11 cellular contexts compared by ENCODE assay signal in the genomic region with DNA sequence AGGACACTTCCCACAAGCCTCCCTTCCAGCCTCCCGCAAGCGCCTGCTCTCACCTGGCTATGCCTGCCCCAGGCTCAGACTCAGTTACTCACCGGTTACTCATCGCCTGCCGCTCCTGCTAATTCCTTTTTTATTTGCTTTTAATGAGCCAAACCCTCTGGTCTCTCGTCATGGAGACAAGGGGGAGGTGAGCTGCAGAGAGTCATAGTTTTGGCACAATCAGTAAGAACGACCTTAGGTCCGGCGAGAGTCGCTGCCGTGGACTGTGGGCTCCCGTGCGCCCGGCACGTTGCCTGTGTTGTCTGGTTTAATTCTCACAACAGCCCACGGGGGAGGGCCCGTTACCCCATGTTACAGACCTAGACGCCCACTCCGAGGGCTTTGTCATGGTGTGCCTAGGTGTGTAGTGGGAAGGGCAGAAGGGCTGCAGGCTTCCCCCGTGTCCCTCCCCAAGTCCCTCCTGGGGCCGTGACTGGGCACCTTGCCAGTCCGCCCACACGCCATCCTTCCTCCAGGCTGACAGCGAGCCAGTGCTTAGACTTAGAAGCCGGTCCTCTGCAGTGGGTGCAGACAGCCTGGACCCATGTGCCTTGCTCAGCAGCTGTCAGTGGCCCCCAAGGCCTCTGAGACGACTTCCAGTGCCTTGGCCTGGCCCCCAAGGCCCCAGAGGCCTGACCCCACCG. TPM values are rescaled to one million over a fixed set of nuclear protein-coding genes. Genes with fewer than 3 reads are reported as not detected.
A peak's percentile ranks its signal among the peaks of the same experiment; 100 is the strongest.
DNase-seq lines count a peak whose midpoint lies in the region; ATAC-seq and TF ChIP-seq lines count a peak whose summit lies in the region.
"Had no signal": no experiment of that assay in that cellular context is flagged by ENCODE, and none has a peak within 500 bp of the region (broad histone marks: within the 10 kb centered on the region; RNA-seq: fewer than 3 reads in every experiment).

No MANE protein-coding gene starts in this region.

- CTCF ChIA-PET in AG04449 (lab: Yijun Ruan, JAX), result no interaction called here
- CTCF ChIA-PET in HCT116 (lab: Charles Lee), result no interaction called here

- ATAC-seq in HCT116 (peak; percentile 89), HG03139 (IDR thresholded peaks at IDR 0.05; ENCODE audit: unreplicated experiment) (no peak)

- peaks cover 26% of the 10 kb centered on the region for H3K27me3 ChIP-seq in HCT116 (ENCODE audit: insufficient read depth, low read length)
- peaks cover 73% of the 10 kb centered on the region for H3K27me3 ChIP-seq in adipocyte (replicated peaks; ENCODE audit: control insufficient read depth, insufficient read depth, low read length)
- no peaks in the 10 kb centered on the region for H3K27me3 ChIP-seq in kidney epithelial cell (ENCODE audit: control insufficient read depth, insufficient read depth, low read length)

- H3K9ac ChIP-seq in HCT116 (ENCODE audit: low read length) (peak overlapping the region; percentile 62), adipocyte (ENCODE audit: low read length) (no peak overlapping the region)

- H3K27ac ChIP-seq in HCT116 (ENCODE audit: low read depth, low read length), result peak overlapping the region; percentile 45
- H3K27ac ChIP-seq: esophagus muscularis mucosa, tibial artery had no signal

- TF ChIP-seq CTCF in AG04449 (IDR thresholded peaks at IDR 0.05; ENCODE audit: insufficient read depth, low read length, missing control alignments) (no peak), HCT116 (IDR thresholded peaks at IDR 0.05 in 2 of 3, conservative IDR thresholded peaks at IDR 0.05 in 1 of 3; ENCODE audit: borderline replicate concordance in 1 of 3, insufficient read depth in 1 of 3, low read depth in 2 of 3, low read length in 2 of 3) (no peak), kidney epithelial cell (IDR thresholded peaks at IDR 0.05; ENCODE audit: insufficient read depth, low read length, poor library complexity, severe bottlenecking) (no peak)

- POLR2A ChIA-PET in AG04449 (lab: Yijun Ruan, JAX) (interaction anchor here (0.6 kb wide), 1 partner anchor 37 kb away, joined by 3 read pairs; no protein-coding TSS in a partner anchor), HCT116 (lab: Charles Lee) (no interaction called here)

- peak overlapping the region; percentile 43 for H3K4me3 ChIP-seq in AG04449 (ENCODE audit: low read depth, low read length)
- peak overlapping the region; percentile 23 to 53 for H3K4me3 ChIP-seq in HCT116 (replicated peaks in 1 of 2; ENCODE audit: low read depth in 1 of 2, low read length in 2 of 2)
- no peak overlapping the region for H3K4me3 ChIP-seq in adipocyte (ENCODE audit: low read length)
- no peak overlapping the region for H3K4me3 ChIP-seq in kidney epithelial cell (ENCODE audit: low read depth, low read length)
- H3K4me3 ChIP-seq: esophagus muscularis mucosa, tibial artery had no signal

- TF ChIP-seq POLR2A in HCT116 (IDR thresholded peaks at IDR 0.05; ENCODE audit: borderline replicate concordance, extremely low read depth, insufficient read depth, insufficient read length), result no peak

- RAD21 ChIA-PET in HCT116 (lab: Charles Lee; ENCODE audit: low non-redundant PET in 1 of 2, low total read pairs in 2 of 2, uncharacterized antibody in 2 of 2, unreplicated experiment in 2 of 2), result interaction anchor here in 1 of 2 experiments (0.6 kb wide), 1 partner anchor 33 kb away, joined by 4 read pairs; no protein-coding TSS in a partner anchor

- no peaks in the 10 kb centered on the region for H4K20me1 ChIP-seq in HCT116 (ENCODE audit: insufficient read depth)

- H3K9me2 ChIP-seq in HCT116 (ENCODE audit: insufficient read depth), result no peaks in the 10 kb centered on the region

- DNase-seq in AG04449 (ENCODE audit: low read depth, low spot score), result peak; percentile 76
- peak; percentile 93 for DNase-seq in HCT116 (ENCODE audit: low read depth, low spot score)
- peak; percentile 58 for DNase-seq in adipocyte (ENCODE audit: low read depth)
- peak; percentile 95 for DNase-seq in kidney epithelial cell (ENCODE audit: low read depth)
- DNase-seq in activated T-cell treated with anti-CD3 and anti-CD28 coated beads for 4 hours, result no peak
- no peak for DNase-seq in KG1 (lab: John Stamatoyannopoulos, UW)
- no peak for DNase-seq in stimulated activated CD4-positive, alpha-beta T cell treated with anti-CD3 and anti-CD28 coated beads, Interleukin-12 subunit alpha, Interleukin-12 subunit beta, amount 100 ng/mL, for 4 hours
- DNase-seq: NCI-H146, tibial artery had no signal

- no peak overlapping the region for H2AFZ ChIP-seq in HCT116 (ENCODE audit: low read depth, low read length, poor library complexity, severe bottlenecking)

- no TSS peak for BruUV-seq in HCT116 (replicated peaks; lab: Mats Ljungman, UMichigan)

- peaks cover 17 to 25% of the 10 kb centered on the region in 2 experiments for H3K4me1 ChIP-seq in HCT116 (ENCODE audit: control insufficient read depth in 1 of 2, insufficient read depth in 2 of 2, low read length in 2 of 2)
- H3K4me1 ChIP-seq in adipocyte (ENCODE audit: control insufficient read depth, insufficient read depth, low read length), result peaks cover 6% of the 10 kb centered on the region

- H3K4me2 ChIP-seq in HCT116 (ENCODE audit: low read length), result peak overlapping the region; percentile 95

- no peak for TF ChIP-seq RAD21 in HCT116 (IDR thresholded peaks at IDR 0.05; ENCODE audit: low read depth)

- H3K79me2 ChIP-seq in HCT116 (ENCODE audit: insufficient read depth, low read length), result no peaks in the 10 kb centered on the region

- intact Hi-C loops in HCT116 (cut with micrococcal nuclease), result no loop called here

- H3K9me3 ChIP-seq in HCT116 (ENCODE audit: control insufficient read depth in 1 of 2, insufficient read depth in 1 of 2, low read depth in 1 of 2, low read length in 2 of 2) (no peaks in the 10 kb centered on the region), adipocyte (ENCODE audit: control insufficient read depth, low read length) (no peaks in the 10 kb centered on the region)
- H3K9me3 ChIP-seq: tibial artery had no signal

- H3K36me3 ChIP-seq in HCT116 (ENCODE audit: control insufficient read depth in 1 of 2, insufficient read depth in 2 of 2, low read length in 2 of 2), result no peaks in the 10 kb centered on the region
- no peaks in the 10 kb centered on the region for H3K36me3 ChIP-seq in adipocyte (ENCODE audit: control insufficient read depth, insufficient read depth, low read length, severe bottlenecking)
- no peaks in the 10 kb centered on the region for H3K36me3 ChIP-seq in kidney epithelial cell (ENCODE audit: control insufficient read depth, insufficient read depth, low read length)
- H3K36me3 ChIP-seq: esophagus muscularis mucosa, tibial artery had no signal

TF ChIP-seq in HCT116, 20 proteins besides CTCF, POLR2A, EP300 and RAD21 (continues in another document):
- TF ChIP-seq ELF1 (IDR thresholded peaks at IDR 0.05; ENCODE audit: borderline replicate concordance, low read depth) (no peak), ZNF274 (IDR thresholded peaks at IDR 0.05; ENCODE audit: low read depth, low read length) (no peak), YY1 (IDR thresholded peaks at IDR 0.05; ENCODE audit: extremely low read depth, insufficient replicate concordance, low read depth, low read length) (no peak), JUND (IDR thresholded peaks at IDR 0.05) (peak; percentile 84), EGR1 (IDR thresholded peaks at IDR 0.05; ENCODE audit: low read depth) (peak; percentile 93), TCF7L2 (IDR thresholded peaks at IDR 0.05; ENCODE audit: borderline replicate concordance, extremely low read depth, insufficient read depth, insufficient read length) (peak; percentile 36), SP1 (IDR thresholded peaks at IDR 0.05; ENCODE audit: low read depth) (no peak; the same call in none of the 2 replicates), POLR2AphosphoS5 (IDR thresholded peaks at IDR 0.05; ENCODE audit: low read depth, low read length) (peak; percentile 37; the same call in 1 of the 2 replicates), SIN3A (IDR thresholded peaks at IDR 0.05; ENCODE audit: low read depth) (no peak), EZH2 (IDR thresholded peaks at IDR 0.05) (no peak), ZFX (IDR thresholded peaks at IDR 0.05) (no peak), FOSL1 (IDR thresholded peaks at IDR 0.05; ENCODE audit: low read depth) (peak; percentile 93)
- TF ChIP-seq, protein P1, sequence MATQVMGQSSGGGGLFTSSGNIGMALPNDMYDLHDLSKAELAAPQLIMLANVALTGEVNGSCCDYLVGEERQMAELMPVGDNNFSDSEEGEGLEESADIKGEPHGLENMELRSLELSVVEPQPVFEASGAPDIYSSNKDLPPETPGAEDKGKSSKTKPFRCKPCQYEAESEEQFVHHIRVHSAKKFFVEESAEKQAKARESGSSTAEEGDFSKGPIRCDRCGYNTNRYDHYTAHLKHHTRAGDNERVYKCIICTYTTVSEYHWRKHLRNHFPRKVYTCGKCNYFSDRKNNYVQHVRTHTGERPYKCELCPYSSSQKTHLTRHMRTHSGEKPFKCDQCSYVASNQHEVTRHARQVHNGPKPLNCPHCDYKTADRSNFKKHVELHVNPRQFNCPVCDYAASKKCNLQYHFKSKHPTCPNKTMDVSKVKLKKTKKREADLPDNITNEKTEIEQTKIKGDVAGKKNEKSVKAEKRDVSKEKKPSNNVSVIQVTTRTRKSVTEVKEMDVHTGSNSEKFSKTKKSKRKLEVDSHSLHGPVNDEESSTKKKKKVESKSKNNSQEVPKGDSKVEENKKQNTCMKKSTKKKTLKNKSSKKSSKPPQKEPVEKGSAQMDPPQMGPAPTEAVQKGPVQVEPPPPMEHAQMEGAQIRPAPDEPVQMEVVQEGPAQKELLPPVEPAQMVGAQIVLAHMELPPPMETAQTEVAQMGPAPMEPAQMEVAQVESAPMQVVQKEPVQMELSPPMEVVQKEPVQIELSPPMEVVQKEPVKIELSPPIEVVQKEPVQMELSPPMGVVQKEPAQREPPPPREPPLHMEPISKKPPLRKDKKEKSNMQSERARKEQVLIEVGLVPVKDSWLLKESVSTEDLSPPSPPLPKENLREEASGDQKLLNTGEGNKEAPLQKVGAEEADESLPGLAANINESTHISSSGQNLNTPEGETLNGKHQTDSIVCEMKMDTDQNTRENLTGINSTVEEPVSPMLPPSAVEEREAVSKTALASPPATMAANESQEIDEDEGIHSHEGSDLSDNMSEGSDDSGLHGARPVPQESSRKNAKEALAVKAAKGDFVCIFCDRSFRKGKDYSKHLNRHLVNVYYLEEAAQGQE (IDR thresholded peaks at IDR 0.05; ENCODE audit: low read depth), result no peak

RNA-seq across cellular contexts. Expression of a gene that starts 42.2 kb away (rescaled TPM):
- total RNA-seq in HCT116 (2021; ENCODE audit: unreplicated experiment) (10.5 TPM), kidney epithelial cell (15.3 and 19.2 TPM in 2 replicates)
- polyA plus RNA-seq in HCT116 (2012), result 12.9 and 15.2 TPM in 2 replicates
- total RNA-seq: esophagus muscularis mucosa had no signal

Comparison
In these comparisons a context has a peak if more than half of its experiments do, and no peak if none do; other contexts are left out.
1. DNase-seq: peak in AG04449 (single experiment), HCT116 (single experiment), adipocyte (single experiment) and kidney epithelial cell (single experiment); none in activated T-cell treated with anti-CD3 and anti-CD28 coated beads for 4 hours (single experiment), KG1 (single experiment) and stimulated activated CD4-positive, alpha-beta T cell treated with anti-CD3 and anti-CD28 coated beads, Interleukin-12 subunit alpha, Interleukin-12 subunit beta, amount 100 ng/mL, for 4 hours (single experiment).
2. H3K4me3 ChIP-seq: peak in AG04449 (single experiment) and HCT116 (2 of 2); none in adipocyte (single experiment) and kidney epithelial cell (single experiment).